19 cellular contexts compared by ENCODE assay signal in genomic region chr17:41650794-41651624, GRCh38. TPM values are rescaled to one million over a fixed set of nuclear protein-coding genes. Genes with fewer than 3 reads are reported as not detected.
A peak's percentile ranks its signal among the peaks of the same experiment; 100 is the strongest.
DNase-seq lines count a peak whose midpoint lies in the region; ATAC-seq, FAIRE-seq and TF ChIP-seq lines count a peak whose summit lies in the region.
"Had no signal": no experiment of that assay in that cellular context is flagged by ENCODE, and none has a peak within 500 bp of the region (broad histone marks: within the 10 kb centered on the region; RNA-seq: fewer than 3 reads in every experiment).

No MANE protein-coding gene starts in this region.

- TF ChIP-seq CTCF in A549 (IDR thresholded peaks at IDR 0.05) (no peak), bronchial epithelial cell (IDR thresholded peaks at IDR 0.05; ENCODE audit: insufficient read depth, low read length, severe bottlenecking) (no peak)

- H3K36me3 ChIP-seq in bronchial epithelial cell (ENCODE audit: control insufficient read depth, insufficient read depth, low read length), result no peaks in the 10 kb centered on the region
- no peaks in the 10 kb centered on the region for H3K36me3 ChIP-seq in mesenchymal stem cell (ENCODE audit: control insufficient read depth in 1 of 2, insufficient read depth in 2 of 2, low read depth in 1 of 2, low read length in 2 of 2)

- CTCF ChIA-PET in A549 (lab: Yijun Ruan, JAX), result interaction anchor here (0.6 to 18.4 kb wide), 14 partner anchors 10 to 1389 kb away, joined by 3 to 678 read pairs (median 28); partner anchors contain the start of genes KRT19 and KRT9

- no peak overlapping the region for H2BK12ac ChIP-seq in mesenchymal stem cell (ENCODE audit: low read length in 2 of 2)

- no peak overlapping the region for H2BK5ac ChIP-seq in mesenchymal stem cell (ENCODE audit: low read depth, low read length, poor library complexity, severe bottlenecking)

- H3K9me3 ChIP-seq in A549 (no peaks in the 10 kb centered on the region), mesenchymal stem cell (ENCODE audit: control insufficient read depth, low read length) (no peaks in the 10 kb centered on the region)

- H3K4ac ChIP-seq in mesenchymal stem cell (ENCODE audit: low read depth in 1 of 2, low read length in 2 of 2), result no peak overlapping the region

- no peak for ATAC-seq in A549
- no peak for ATAC-seq in HG03025 (IDR thresholded peaks at IDR 0.05; ENCODE audit: low FRiP score, unreplicated experiment)
- ATAC-seq: activated CD8-positive, alpha-beta T cell treated with anti-CD3 and anti-CD28 coated beads, Interleukin-2, amount 10 ng/mL, durations not matched to agents 7 days and 5 days; GM12878; Panc1 had no signal

- no peak overlapping the region for H3K4me2 ChIP-seq in A549
- H3K4me2 ChIP-seq in mesenchymal stem cell (ENCODE audit: low read length, poor library complexity, severe bottlenecking), result no peak overlapping the region

- H3K79me1 ChIP-seq in mesenchymal stem cell (replicated peaks; ENCODE audit: low read length, poor library complexity, severe bottlenecking), result no peaks in the 10 kb centered on the region

- no peak for TF ChIP-seq EP300 in A549 (IDR thresholded peaks at IDR 0.05)

- peak overlapping the region; percentile 0 for H4K91ac ChIP-seq in mesenchymal stem cell (ENCODE audit: low read length)

- no peak overlapping the region for H2AFZ ChIP-seq in mesenchymal stem cell (ENCODE audit: low read depth, low read length)

- no peak overlapping the region for H3K18ac ChIP-seq in mesenchymal stem cell (ENCODE audit: low read depth in 1 of 2, low read length in 2 of 2)

- no peak overlapping the region for H3K9ac ChIP-seq in mesenchymal stem cell (ENCODE audit: low read length)

- no peak overlapping the region for H4K8ac ChIP-seq in mesenchymal stem cell (ENCODE audit: low read length)

- H2BK120ac ChIP-seq in mesenchymal stem cell (ENCODE audit: low read depth, low read length), result no peak overlapping the region

- TF ChIP-seq POLR2A in A549 (IDR thresholded peaks at IDR 0.05; ENCODE audit: low read length), result no peak

- H2AK5ac ChIP-seq in mesenchymal stem cell (ENCODE audit: low read length, severe bottlenecking), result no peak overlapping the region

- TF ChIP-seq RAD21 in A549 (conservative IDR thresholded peaks at IDR 0.05 in 1 of 2, IDR thresholded peaks at IDR 0.05 in 1 of 2), result no peak

- H3K4me1 ChIP-seq in A549, result peaks cover 55% of the 10 kb centered on the region
- peaks cover 34% of the 10 kb centered on the region for H3K4me1 ChIP-seq in mesenchymal stem cell (ENCODE audit: control insufficient read depth, insufficient read depth, low read depth, low read length)

- no peak overlapping the region for H2BK15ac ChIP-seq in mesenchymal stem cell (ENCODE audit: low read depth, poor library complexity, severe bottlenecking)

- H3K27me3 ChIP-seq in bronchial epithelial cell (ENCODE audit: control insufficient read depth, insufficient read depth, low read length) (no peaks in the 10 kb centered on the region), mesenchymal stem cell (ENCODE audit: control insufficient read depth in 1 of 2, insufficient read depth in 1 of 2, low read length in 2 of 2) (peaks cover 0 to 27% of the 10 kb centered on the region in 2 experiments)

- H3K27ac ChIP-seq in A549 (peak overlapping the region; percentile 34 to 60; a peak in 5 of 6 replicates), mesenchymal stem cell (ENCODE audit: low read length, poor library complexity, severe bottlenecking) (no peak overlapping the region), skin epidermis (peak overlapping the region in 20 of 21 experiments; percentile 74 to 100 (median 95))
- H3K27ac ChIP-seq: VCaP had no signal

- POLR2A ChIA-PET in A549 (lab: Yijun Ruan, JAX), result interaction anchor here (0.7 to 1.1 kb wide), 3 partner anchors 37 to 102 kb away, joined by 3 to 4 read pairs (median 3); partner anchors contain the start of gene EIF1

- H3K4me3 ChIP-seq in A549 (no peak overlapping the region), bronchial epithelial cell (ENCODE audit: low read depth, low read length) (no peak overlapping the region), mesenchymal stem cell (ENCODE audit: insufficient read depth in 1 of 2, low read depth in 1 of 2, low read length in 2 of 2) (no peak overlapping the region), skin epidermis (no peak overlapping the region)
- H3K4me3 ChIP-seq: GM12878 had no signal

- no peak overlapping the region for H3K14ac ChIP-seq in mesenchymal stem cell (ENCODE audit: low read length in 2 of 2)

- DNase-seq in A549 (ENCODE audit: low read depth in 1 of 2, low spot score in 1 of 2), result no peak
- no peak for DNase-seq in bronchial epithelial cell (ENCODE audit: low read depth)
- DNase-seq in mesenchymal stem cell, result no peak
- no peak for DNase-seq in stimulated activated CD4-positive, alpha-beta T cell treated with anti-CD3 and anti-CD28 coated beads, Interleukin-15, amount 100 ng/mL, for 24 hours
- no peak for DNase-seq in G401 (ENCODE audit: low spot score)
- no peak for DNase-seq in stimulated activated CD4-positive, alpha-beta T cell treated with anti-CD3 and anti-CD28 coated beads, Interleukin-1b, Interleukin-23, amount 100 ng/mL, for 48 hours
- DNase-seq: activated CD8-positive, alpha-beta T cell treated with anti-CD3 and anti-CD28 coated beads, Interleukin-2, amount 10 ng/mL, durations not matched to agents 7 days and 5 days; immature natural killer cell; NCI-H2029; NCI-H69 had no signal

- FAIRE-seq in A549 (lab: Jason Lieb, UNC) (no peak), bronchial epithelial cell (lab: Jason Lieb, UNC) (peak; percentile 83)
- FAIRE-seq: endometrium, GM12878 had no signal

- WGBS in A549 (ENCODE audit: missing lambda C conversion rate), result 99% methylated on average over 8 of the region's 15 CpGs
- WGBS in mesenchymal stem cell, result 78% methylated on average over 15 of the region's 15 CpGs

- no peak overlapping the region for H3K23ac ChIP-seq in mesenchymal stem cell (ENCODE audit: low read length in 2 of 2)

- in situ Hi-C loops in G401 (cut with HindIII; ENCODE audit: low sequenced_read_pairs), result no loop called here

TF ChIP-seq in A549, 52 proteins besides CTCF, POLR2A, EP300 and RAD21 (continues in another document):
- TF ChIP-seq, protein P1, sequence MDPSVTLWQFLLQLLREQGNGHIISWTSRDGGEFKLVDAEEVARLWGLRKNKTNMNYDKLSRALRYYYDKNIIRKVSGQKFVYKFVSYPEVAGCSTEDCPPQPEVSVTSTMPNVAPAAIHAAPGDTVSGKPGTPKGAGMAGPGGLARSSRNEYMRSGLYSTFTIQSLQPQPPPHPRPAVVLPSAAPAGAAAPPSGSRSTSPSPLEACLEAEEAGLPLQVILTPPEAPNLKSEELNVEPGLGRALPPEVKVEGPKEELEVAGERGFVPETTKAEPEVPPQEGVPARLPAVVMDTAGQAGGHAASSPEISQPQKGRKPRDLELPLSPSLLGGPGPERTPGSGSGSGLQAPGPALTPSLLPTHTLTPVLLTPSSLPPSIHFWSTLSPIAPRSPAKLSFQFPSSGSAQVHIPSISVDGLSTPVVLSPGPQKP (IDR thresholded peaks at IDR 0.05; ENCODE audit: low read depth, low read length), result no peak
- no peak for TF ChIP-seq SMC3 (IDR thresholded peaks at IDR 0.05)
- TF ChIP-seq NPAS2 (CRISPR knock-in tag; IDR thresholded peaks at IDR 0.05; ENCODE audit: borderline replicate concordance), result no peak
- TF ChIP-seq FOSB (CRISPR knock-in tag; IDR thresholded peaks at IDR 0.05), result no peak
- TF ChIP-seq HDAC2 (IDR thresholded peaks at IDR 0.05), result no peak
- TF ChIP-seq HOXB13 (CRISPR knock-in tag; IDR thresholded peaks at IDR 0.05; ENCODE audit: low read depth), result no peak
- no peak for TF ChIP-seq CHD2 (IDR thresholded peaks at IDR 0.05; ENCODE audit: low read length, partially characterized antibody)
- no peak for TF ChIP-seq GATA3 (IDR thresholded peaks at IDR 0.05; ENCODE audit: borderline replicate concordance)
- TF ChIP-seq TFCP2L1 (CRISPR knock-in tag; IDR thresholded peaks at IDR 0.05), result no peak
- no peak for TF ChIP-seq FOXS1 (CRISPR knock-in tag; IDR thresholded peaks at IDR 0.05)
- TF ChIP-seq BHLHE40 (IDR thresholded peaks at IDR 0.05; ENCODE audit: low read depth, low read length), result no peak
- TF ChIP-seq CEBPB (IDR thresholded peaks at IDR 0.05), result no peak
- TF ChIP-seq NR3C1 (IDR thresholded peaks at IDR 0.05), result no peak

RNA-seq across cellular contexts. Expression of gene KRT17, which starts 26.6 kb away (rescaled TPM):
- polyA plus RNA-seq in A549 (2011; rRNA removed) (0.78 and 1.2 TPM in 2 replicates), A549 (2017; fragmentation: RNase III; extraction: RNeasy Plus Mini Kit Qiagen cat#74134 plus additional on column Dnase treatment) (0.43 to 0.57 TPM (median 0.56 TPM) in 3 replicates)
- 1.1 and 1.4 TPM in 2 replicates for polyA plus RNA-seq in A549 (2012; cell fraction: cytosol; rRNA removed)
- polyA plus RNA-seq in A549 (2012; cell fraction: nucleus; rRNA removed), result 1.2 and 2.0 TPM in 2 replicates
- polyA minus RNA-seq in A549 (2011; rRNA and poly(A)+ RNA removed), result 0.83 and 1.2 TPM in 2 replicates
- total RNA-seq in bronchial epithelial cell, result 25,286 and 30,463 TPM in 2 replicates
- 0.10 TPM for polyA plus RNA-seq in mesenchymal stem cell (2013, experiment 1 of 2)
- not detected for polyA plus RNA-seq in mesenchymal stem cell (2013, experiment 2 of 2)
- total RNA-seq in G401 (2014; rRNA removed; shearing (Covaris generic)), result not detected in 2 replicates
- total RNA-seq: activated CD8-positive, alpha-beta T cell treated with anti-CD3 and anti-CD28 coated beads, Interleukin-2, amount 10 ng/mL, durations not matched to agents 7 days and 5 days; mesenteric fat pad had no signal
- polyA plus RNA-seq: immature natural killer cell had no signal

RNA-seq across cellular contexts. Expression of gene EIF1, which starts 37.7 kb away (rescaled TPM):
- polyA plus RNA-seq in A549 (2011; rRNA removed) (873 and 1,224 TPM in 2 replicates), A549 (2017; fragmentation: RNase III; extraction: RNeasy Plus Mini Kit Qiagen cat#74134 plus additional on column Dnase treatment) (827 to 920 TPM (median 834 TPM) in 3 replicates)
- polyA plus RNA-seq in A549 (2012; cell fraction: cytosol; rRNA removed), result 405 and 437 TPM in 2 replicates
- polyA plus RNA-seq in A549 (2012; cell fraction: nucleus; rRNA removed), result 286 and 291 TPM in 2 replicates
- polyA minus RNA-seq in A549 (2011; rRNA and poly(A)+ RNA removed), result 275 and 286 TPM in 2 replicates
- 191 and 204 TPM in 2 replicates for total RNA-seq in bronchial epithelial cell
- 1,039 TPM for polyA plus RNA-seq in mesenchymal stem cell (2013, experiment 1 of 2)
- polyA plus RNA-seq in mesenchymal stem cell (2013, experiment 2 of 2), result 1,049 TPM
- total RNA-seq in G401 (2014; rRNA removed; shearing (Covaris generic)), result 18.0 and 39.6 TPM in 2 replicates

RNA-seq across cellular contexts. Expression of gene KRT16, which starts 38.4 kb away (rescaled TPM):
- polyA plus RNA-seq in A549 (2011; rRNA removed), result 0.21 and 0.28 TPM in 2 replicates
- polyA plus RNA-seq in A549 (2012; cell fraction: cytosol; rRNA removed), result 0.13 and 0.28 TPM in 2 replicates
- polyA plus RNA-seq in A549 (2012; cell fraction: nucleus; rRNA removed), result 0.53 and 0.90 TPM in 2 replicates
- 0.44 TPM in 1 of 3 replicates, not detected in the others for polyA plus RNA-seq in A549 (2017; fragmentation: RNase III; extraction: RNeasy Plus Mini Kit Qiagen cat#74134 plus additional on column Dnase treatment)
- polyA minus RNA-seq in A549 (2011; rRNA and poly(A)+ RNA removed), result 0.29 and 0.70 TPM in 2 replicates
- 1,390 and 10,131 TPM in 2 replicates for total RNA-seq in bronchial epithelial cell
- not detected for polyA plus RNA-seq in mesenchymal stem cell (2013, experiment 1 of 2)
- not detected for polyA plus RNA-seq in mesenchymal stem cell (2013, experiment 2 of 2)
- not detected in 2 replicates for total RNA-seq in G401 (2014; rRNA removed; shearing (Covaris generic))
- total RNA-seq: A673; activated CD8-positive, alpha-beta T cell treated with anti-CD3 and anti-CD28 coated beads, Interleukin-2, amount 10 ng/mL, durations not matched to agents 7 days and 5 days; glomerular endothelial cell; GM12878 had no signal
- polyA plus RNA-seq: immature natural killer cell had no signal

Comparison
In these comparisons a context has a peak if more than half of its experiments do, and no peak if none do; other contexts are left out.
1. RNA of gene KRT17, which starts 26.6 kb away (total RNA-seq): 25,286 to 30,463 TPM in bronchial epithelial cell; not detected in G401; every median in the first group is over 1,000 times any median in the second.
2. RNA of gene KRT16, which starts 38.4 kb away (total RNA-seq): 1,390 to 10,131 TPM in bronchial epithelial cell; not detected in G401; every median in the first group is over 1,000 times any median in the second.